In the genomic region with DNA sequence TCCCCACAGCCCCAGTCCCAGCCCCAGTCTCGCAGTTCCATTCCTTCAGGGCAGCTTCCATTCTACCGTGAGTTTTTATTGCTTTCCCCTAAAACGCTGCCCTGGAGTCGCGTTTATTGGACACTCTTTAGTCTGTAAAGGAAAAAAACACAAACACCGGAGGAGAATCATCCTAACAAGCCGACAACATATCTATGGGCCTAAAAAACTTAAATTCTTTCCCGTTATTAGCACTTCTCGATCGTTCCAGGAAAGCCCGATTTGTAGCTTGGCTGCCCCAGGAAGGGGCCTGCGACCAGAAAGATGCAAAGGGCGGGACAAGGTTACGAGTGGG, we compare ENCODE assay signal across 8 cellular contexts.
A peak's percentile ranks its signal among the peaks of the same experiment; 100 is the strongest.
DNase-seq lines count a peak whose midpoint lies in the region; ATAC-seq, FAIRE-seq and TF ChIP-seq lines count a peak whose summit lies in the region.

No MANE protein-coding gene starts in this region.

- 0 out of 2 replicates have a peak, but pooled peaks cover 5% of the 10 kb centered on the region for H3K4me1 ChIP-seq in GM23338 (ENCODE audit: insufficient read depth)
- H3K4me1 ChIP-seq in kidney (ENCODE audit: control insufficient read depth in 1 of 2, insufficient read depth in 1 of 2, low read depth in 1 of 2, low read length in 2 of 2), result peaks cover 0 to 2% of the 10 kb centered on the region in 2 donors
- H3K4me1 ChIP-seq in thoracic aorta (ENCODE audit: control insufficient read depth in 1 of 2, low read depth in 2 of 2), result peaks cover 7 to 30% of the 10 kb centered on the region in 2 donors

- peak overlapping the region; percentile 97 for H3K4me2 ChIP-seq in GM23338

- H3K27me3 ChIP-seq in GM23338 (ENCODE audit: insufficient read depth) (peaks cover 28% of the 10 kb centered on the region), thoracic aorta (replicated peaks; ENCODE audit: insufficient read depth) (no peaks in the 10 kb centered on the region)

- H3K27ac Mint-ChIP-seq in GM23338, result peak overlapping the region; percentile 64; the same call in 1 of the 2 replicates
- H3K27ac Mint-ChIP-seq in activated T-helper 17 cell treated with anti-CD3 and anti-CD28 coated beads, Interleukin-2, amount 50 U/mL, for 72 hours, result no peak overlapping the region

- H3K36me3 ChIP-seq in GM23338 (ENCODE audit: insufficient read depth) (no peaks in the 10 kb centered on the region), kidney (ENCODE audit: control insufficient read depth in 1 of 2, insufficient read depth in 2 of 2, low read length in 2 of 2) (no peaks in the 10 kb centered on the region), thoracic aorta (no peaks in the 10 kb centered on the region)

- H3K4me1 Mint-ChIP-seq in GM23338, result peaks cover 33% of the 10 kb centered on the region
- H3K4me1 Mint-ChIP-seq in activated T-helper 17 cell treated with anti-CD3 and anti-CD28 coated beads, Interleukin-2, amount 50 U/mL, for 72 hours, result peaks cover 5% of the 10 kb centered on the region

- H3K9me2 ChIP-seq in GM23338 (ENCODE audit: insufficient read depth), result no peaks in the 10 kb centered on the region

- peak overlapping the region; percentile 97 for H3K4me3 Mint-ChIP-seq in GM23338
- peak overlapping the region; percentile 77 for H3K4me3 Mint-ChIP-seq in activated T-helper 17 cell treated with anti-CD3 and anti-CD28 coated beads, Interleukin-2, amount 50 U/mL, for 72 hours

- ATAC-seq in GM23338 (peak; percentile 1; the same call in 1 of the 3 replicates), thoracic aorta (ENCODE audit: insufficient number of reproducible peaks, low FRiP score, low read depth) (no peak), HG03469 (IDR thresholded peaks at IDR 0.05; ENCODE audit: unreplicated experiment) (no peak)
- ATAC-seq in activated T-helper 17 cell treated with anti-CD3 and anti-CD28 coated beads, Interleukin-2, amount 50 U/mL, for 72 hours (replicated peaks), result peak; percentile 38

- peaks cover 14% of the 10 kb centered on the region for H3K79me2 ChIP-seq in GM23338 (replicated peaks; ENCODE audit: insufficient read depth)

- H3K27ac ChIP-seq in GM23338 (ENCODE audit: low read depth) (no peak overlapping the region), kidney (ENCODE audit: low read depth in 2 of 2, low read length in 2 of 2) (peak overlapping the region; percentile 45 to 65), thoracic aorta (peak overlapping the region; percentile 94 to 99)

- peak overlapping the region; percentile 99 for H2AFZ ChIP-seq in GM23338

- intact Hi-C loops in kidney (cut with DNase I), result no loop called here

- peak overlapping the region; percentile 92 for H3K4me3 ChIP-seq in GM23338
- peak overlapping the region; percentile 62 to 74 for H3K4me3 ChIP-seq in kidney (ENCODE audit: low read length in 2 of 2)
- peak overlapping the region; percentile 98 for H3K4me3 ChIP-seq in thoracic aorta

- peaks cover 10% of the 10 kb centered on the region for H3K27me3 Mint-ChIP-seq in GM23338 (ENCODE audit: insufficient read depth, low read depth, poor library complexity)
- peaks cover 48% of the 10 kb centered on the region for H3K27me3 Mint-ChIP-seq in activated T-helper 17 cell treated with anti-CD3 and anti-CD28 coated beads, Interleukin-2, amount 50 U/mL, for 72 hours

- H4K20me1 ChIP-seq in GM23338 (replicated peaks; ENCODE audit: insufficient read depth), result peaks cover 5% of the 10 kb centered on the region; the same call in 1 of the 2 replicates

- TF ChIP-seq CTCF in GM23338 (conservative IDR thresholded peaks at IDR 0.05; ENCODE audit: low read depth in 2 of 2), result no peak
- no peak for TF ChIP-seq CTCF in kidney (IDR thresholded peaks at IDR 0.05; ENCODE audit: borderline replicate concordance, extremely low read depth, insufficient read depth)
- TF ChIP-seq CTCF in thoracic aorta (IDR thresholded peaks at IDR 0.05), result no peak

- H3F3A ChIP-seq in GM23338 (replicated peaks; ENCODE audit: low read depth), result 0 out of 2 replicates have a peak, but pooled peaks cover 5% of the 10 kb centered on the region

- H3K9me3 ChIP-seq in kidney (ENCODE audit: control insufficient read depth in 1 of 2, low read length in 2 of 2), result no peaks in the 10 kb centered on the region
- no peaks in the 10 kb centered on the region for H3K9me3 ChIP-seq in thoracic aorta

- H3K36me3 Mint-ChIP-seq in GM23338 (ENCODE audit: low read depth), result no peaks in the 10 kb centered on the region
- H3K36me3 Mint-ChIP-seq in activated T-helper 17 cell treated with anti-CD3 and anti-CD28 coated beads, Interleukin-2, amount 50 U/mL, for 72 hours (ENCODE audit: low read depth), result no peaks in the 10 kb centered on the region

- no peaks in the 10 kb centered on the region for H3K9me3 Mint-ChIP-seq in GM23338
- H3K9me3 Mint-ChIP-seq in activated T-helper 17 cell treated with anti-CD3 and anti-CD28 coated beads, Interleukin-2, amount 50 U/mL, for 72 hours, result no peaks in the 10 kb centered on the region

- no peak for FAIRE-seq in kidney (lab: Jason Lieb, UNC)

- DNase-seq in AG20443 (ENCODE audit: low spot score) (peak; percentile 18), GM23338 (ENCODE audit: low spot score) (no peak), kidney (no peak), thoracic aorta (ENCODE audit: low spot score) (no peak), ureter (ENCODE audit: low spot score) (no peak), NCI-H2081 treated with DMSO at 0.1 percent for 48 hours (lab: John Stamatoyannopoulos, UW) (no peak)

- peak overlapping the region; percentile 15 to 72 for H3K9ac ChIP-seq in kidney (ENCODE audit: low read length in 2 of 2)

TF ChIP-seq in GM23338, 12 proteins besides CTCF, POLR2A, EP300 and RAD21:
- TF ChIP-seq EZH2 (IDR thresholded peaks at IDR 0.05; ENCODE audit: low read depth, unreplicated experiment), result peak; percentile 19
- TF ChIP-seq ZNF331 (CRISPR knock-in tag; IDR thresholded peaks at IDR 0.05; ENCODE audit: low read depth), result no peak
TF ChIP-seq in GM23338: peak in this region for 1.

Comparison
In these comparisons a context has a peak if more than half of its experiments do, and no peak if none do; other contexts are left out.
1. ATAC-seq: peak in GM23338 (single experiment) and activated T-helper 17 cell treated with anti-CD3 and anti-CD28 coated beads, Interleukin-2, amount 50 U/mL, for 72 hours (single experiment); none in thoracic aorta (single experiment) and HG03469 (single experiment).
2. Peak in every context shown above with its lines, with median percentiles within 50 percentile points of each other: H3K4me3 ChIP-seq.